13 cellular contexts compared by ENCODE assay signal in the genomic region with DNA sequence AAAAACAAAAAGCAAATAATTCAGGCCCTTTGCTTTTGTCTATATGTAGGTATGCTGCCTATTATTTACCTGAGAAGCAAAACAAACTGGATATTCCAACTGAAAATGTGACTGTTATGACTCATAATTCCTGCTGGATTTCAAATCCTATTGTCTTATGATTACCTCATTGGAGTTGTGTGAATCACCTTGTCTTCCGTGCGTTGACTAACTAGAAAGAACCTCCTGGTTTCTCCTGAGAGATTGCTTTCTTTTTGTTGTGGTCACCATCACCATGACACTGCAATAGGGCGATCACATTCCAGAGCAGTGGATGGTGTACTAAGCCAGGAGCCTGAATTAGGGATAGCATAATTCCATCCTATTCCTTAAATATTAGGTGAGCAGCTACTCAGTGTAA. TPM values are rescaled to one million over a fixed set of nuclear protein-coding genes. Genes with fewer than 3 reads are reported as not detected.
DNase-seq lines count a peak whose midpoint lies in the region; ATAC-seq lines count a peak whose summit lies in the region.
"Had no signal": no experiment of that assay in that cellular context is flagged by ENCODE, and none has a peak within 500 bp of the region (broad histone marks: within the 10 kb centered on the region; RNA-seq: fewer than 3 reads in every experiment).

No MANE protein-coding gene starts in this region.

- H3K36me3 Mint-ChIP-seq in activated naive CD8-positive, alpha-beta T cell treated with anti-CD3 and anti-CD28 coated beads, Interleukin-2, amount 50 U/mL, for 24 hours (ENCODE audit: low read depth): no peaks in the 10 kb centered on the region
- H3K36me3 Mint-ChIP-seq: activated CD4-positive, alpha-beta memory T cell treated with anti-CD3 and anti-CD28 coated beads for 36 hours had no signal

- peaks cover 17% of the 10 kb centered on the region for H3K27me3 Mint-ChIP-seq in activated naive CD8-positive, alpha-beta T cell treated with anti-CD3 and anti-CD28 coated beads, Interleukin-2, amount 50 U/mL, for 24 hours

- DNase-seq in ACHN: peak; percentile 85
- peak; percentile 98 for DNase-seq in HT1080 (ENCODE audit: low read depth)
- DNase-seq in astrocyte of the hippocampus (ENCODE audit: low read depth, low spot score): peak; percentile 85
- peak; percentile 81 for DNase-seq in iris pigment epithelial cell (ENCODE audit: low read depth)
- DNase-seq in activated naive CD8-positive, alpha-beta T cell treated with anti-CD3 and anti-CD28 coated beads, Interleukin-2, amount 50 U/mL, for 24 hours: no peak
- DNase-seq in T-helper 9 cell: no peak
- DNase-seq: activated CD4-positive, alpha-beta memory T cell treated with anti-CD3 and anti-CD28 coated beads for 36 hours; activated naive CD4-positive, alpha-beta T cell treated with anti-CD3 and anti-CD28 coated beads for 36 hours; effector CD4-positive, alpha-beta T cell; NCI-H510A treated with DMSO at 0.1 percent for 48 hours had no signal

- no peaks in the 10 kb centered on the region for H3K9me3 Mint-ChIP-seq in activated naive CD8-positive, alpha-beta T cell treated with anti-CD3 and anti-CD28 coated beads, Interleukin-2, amount 50 U/mL, for 24 hours
- H3K9me3 Mint-ChIP-seq: activated CD4-positive, alpha-beta memory T cell treated with anti-CD3 and anti-CD28 coated beads for 36 hours; activated naive CD4-positive, alpha-beta T cell treated with anti-CD3 and anti-CD28 coated beads for 36 hours had no signal

- H3K27ac Mint-ChIP-seq in activated naive CD8-positive, alpha-beta T cell treated with anti-CD3 and anti-CD28 coated beads, Interleukin-2, amount 50 U/mL, for 24 hours: no peak overlapping the region
- H3K27ac Mint-ChIP-seq: activated CD4-positive, alpha-beta memory T cell treated with anti-CD3 and anti-CD28 coated beads for 36 hours; activated naive CD4-positive, alpha-beta T cell treated with anti-CD3 and anti-CD28 coated beads for 36 hours; B cell had no signal

- H3K4me3 Mint-ChIP-seq in activated naive CD8-positive, alpha-beta T cell treated with anti-CD3 and anti-CD28 coated beads, Interleukin-2, amount 50 U/mL, for 24 hours: no peak overlapping the region
- H3K4me3 Mint-ChIP-seq: activated CD4-positive, alpha-beta memory T cell treated with anti-CD3 and anti-CD28 coated beads for 36 hours; activated naive CD4-positive, alpha-beta T cell treated with anti-CD3 and anti-CD28 coated beads for 36 hours; B cell had no signal

- peaks cover 8% of the 10 kb centered on the region for H3K4me1 Mint-ChIP-seq in activated naive CD8-positive, alpha-beta T cell treated with anti-CD3 and anti-CD28 coated beads, Interleukin-2, amount 50 U/mL, for 24 hours
- H3K4me1 Mint-ChIP-seq: B cell had no signal

- ATAC-seq in HG03571 (IDR thresholded peaks at IDR 0.05; ENCODE audit: unreplicated experiment): no peak
- no peak for ATAC-seq in activated naive CD8-positive, alpha-beta T cell treated with anti-CD3 and anti-CD28 coated beads, Interleukin-2, amount 50 U/mL, for 24 hours
- ATAC-seq in GM21737 (IDR thresholded peaks at IDR 0.05; ENCODE audit: unreplicated experiment): no peak

- in situ Hi-C loops in ACHN (cut with HindIII; ENCODE audit: low pct_ligation_motif_present, low pct_unique_long_range_greater_than_20kb, low sequenced_read_pairs): no loop called here

RNA-seq across cellular contexts. Expression of a gene that starts 23.0 kb away (rescaled TPM):
- 1.2 and 1.7 TPM in 2 replicates for total RNA-seq in HT1080 (2014; rRNA removed; shearing (Covaris generic))
- 0.22 and 0.41 TPM in 2 replicates for polyA plus RNA-seq in HT1080 (2015; cell fraction: cytosol; rRNA removed)
- 2.6 and 2.7 TPM in 2 replicates for polyA plus RNA-seq in HT1080 (2015; cell fraction: nucleus; rRNA removed)

RNA-seq across cellular contexts. Expression of a gene that starts 48.3 kb away (rescaled TPM):
- 30.3 and 45.0 TPM in 2 replicates for total RNA-seq in HT1080 (2014; rRNA removed; shearing (Covaris generic))
- 28.0 and 32.0 TPM in 2 replicates for polyA plus RNA-seq in HT1080 (2015; cell fraction: cytosol; rRNA removed)
- polyA plus RNA-seq in HT1080 (2015; cell fraction: nucleus; rRNA removed): 36.5 and 44.0 TPM in 2 replicates

Comparison
In these comparisons a context has a peak if more than half of its experiments do, and no peak if none do; other contexts are left out.
1. DNase-seq: peak in ACHN (single experiment), HT1080 (single experiment), astrocyte of the hippocampus (single experiment) and iris pigment epithelial cell (single experiment); none in activated naive CD8-positive, alpha-beta T cell treated with anti-CD3 and anti-CD28 coated beads, Interleukin-2, amount 50 U/mL, for 24 hours (single experiment) and T-helper 9 cell (single experiment).